In genomic region chr13:107413005-107413404, GRCh38 we compare ENCODE assay signal across 30 cellular contexts.
"Had no signal": no experiment of that assay in that cellular context is flagged by ENCODE, and none has a peak within 500 bp of the region (broad histone marks: within the 10 kb centered on the region; RNA-seq: fewer than 3 reads in every experiment).

No MANE protein-coding gene starts in this region.

- H3K27ac ChIP-seq: ascending aorta, cardiac muscle cell, VCaP had no signal

- H3K4me3 ChIP-seq: ascending aorta, cardiac muscle cell had no signal

- H3K4me1 ChIP-seq: ascending aorta had no signal

- H3K9me3 ChIP-seq: ascending aorta had no signal

- FAIRE-seq: bronchial epithelial cell, TTC549 had no signal

- H3K36me3 ChIP-seq: ascending aorta, cardiac muscle cell had no signal

- H3K27me3 ChIP-seq: ascending aorta, cardiac muscle cell had no signal

- DNase-seq: activated B cell treated with CpG ODN at 0.5 μM for 24 hours; activated CD4-positive, alpha-beta memory T cell treated with anti-CD3 and anti-CD28 coated beads, Interleukin-2, amount 10 ng/mL, durations not matched to agents 7 days and 5 days; activated CD4-positive, alpha-beta T cell treated with anti-CD3 and anti-CD28 coated beads for 48 hours; activated CD4-positive, alpha-beta T cell treated with anti-CD3 and anti-CD28 coated beads, Interleukin-2, amount 10 ng/mL, durations not matched to agents 7 days and 5 days; activated CD4-positive, alpha-beta T cell treated with anti-CD3 and anti-CD28 coated beads, Interleukin-2, amount 50 U/mL, for 48 hours; activated CD4-positive, CD25-positive, alpha-beta regulatory T cell treated with anti-CD3 and anti-CD28 coated beads, Interleukin-2, amount 50 U/mL, for 72 hours; activated CD8-positive, alpha-beta memory T cell treated with anti-CD3 and anti-CD28 coated beads for 24 hours; activated CD8-positive, alpha-beta memory T cell treated with anti-CD3 and anti-CD28 coated beads, Interleukin-2, amount 10 ng/mL, durations not matched to agents 7 days and 5 days; activated CD8-positive, alpha-beta memory T cell treated with anti-CD3 and anti-CD28 coated beads, Interleukin-2, amount 50 U/mL, for 48 hours; activated CD8-positive, alpha-beta T cell treated with anti-CD3 and anti-CD28 coated beads, Interleukin-2, amount 10 ng/mL, durations not matched to agents 7 days and 5 days; activated effector memory CD4-positive, alpha-beta T cell treated with Interleukin-2 at 50 U/mL for 16 hours; activated gamma-delta T cell; activated naive CD4-positive, alpha-beta T cell treated with anti-CD3 and anti-CD28 coated beads, Interleukin-2, amount 10 ng/mL, durations not matched to agents 7 days and 5 days; activated naive CD4-positive, alpha-beta T cell treated with Interleukin-2 at 50 U/mL for 16 hours; activated naive CD8-positive, alpha-beta T cell treated with anti-CD3 and anti-CD28 coated beads, Interleukin-2, amount 10 ng/mL, durations not matched to agents 7 days and 5 days; activated naive CD8-positive, alpha-beta T cell treated with anti-CD3 and anti-CD28 coated beads, Interleukin-2, amount 50 U/mL, for 24 hours; activated T-cell treated with anti-CD3 and anti-CD28 coated beads, Interleukin-2, amount 50 U/mL, for 24 hours; activated T-cell treated with anti-CD3 and anti-CD28 coated beads, Interleukin-2, amount 50 U/mL, for 48 hours; amygdala; anterior cingulate cortex; caudate nucleus; cerebellar nuclear complex; T-helper 1 cell; T-helper 2 cell; T-helper 9 cell had no signal

- ATAC-seq: activated CD8-positive, alpha-beta memory T cell treated with anti-CD3 and anti-CD28 coated beads, Interleukin-2, amount 10 ng/mL, durations not matched to agents 7 days and 5 days; activated CD8-positive, alpha-beta T cell treated with anti-CD3 and anti-CD28 coated beads, Interleukin-2, amount 10 ng/mL, durations not matched to agents 7 days and 5 days; activated naive CD8-positive, alpha-beta T cell treated with anti-CD3 and anti-CD28 coated beads, Interleukin-2, amount 50 U/mL, for 24 hours had no signal
